28 cellular contexts compared by ENCODE assay signal in the genomic region with DNA sequence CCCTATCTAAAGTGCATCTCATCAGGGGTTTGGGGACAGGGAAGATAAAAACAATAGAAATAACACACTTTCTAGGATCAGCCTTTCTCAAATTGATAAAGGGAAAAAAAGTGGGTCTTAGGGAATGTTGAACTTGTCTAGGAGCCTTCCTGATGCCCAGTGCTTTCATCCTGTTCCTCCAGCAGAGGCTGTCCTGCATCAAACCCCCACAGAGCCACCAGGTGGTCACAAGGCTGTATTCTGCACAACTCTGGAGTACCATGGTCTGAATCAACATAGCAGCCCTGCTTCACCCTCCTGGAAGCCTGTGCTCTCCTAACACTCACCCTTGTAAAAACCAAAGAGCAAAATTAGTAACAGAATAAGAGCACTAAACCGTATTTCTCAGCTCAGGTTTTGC.
"Had no signal": no experiment of that assay in that cellular context is flagged by ENCODE, and none has a peak within 500 bp of the region (broad histone marks: within the 10 kb centered on the region; RNA-seq: fewer than 3 reads in every experiment).

No MANE protein-coding gene starts in this region.

- H3K27ac Mint-ChIP-seq: activated B cell treated with CpG ODN at 0.5 μM for 24 hours; activated CD4-positive, alpha-beta T cell treated with anti-CD3 and anti-CD28 coated beads, Interleukin-2, amount 10 ng/mL, durations not matched to agents 24 days and 14 days; activated CD8-positive, alpha-beta memory T cell treated with anti-CD3 and anti-CD28 coated beads, Interleukin-2, amount 10 ng/mL, durations not matched to agents 7 days and 5 days; activated naive CD4-positive, alpha-beta T cell treated with anti-CD3 and anti-CD28 coated beads, Interleukin-2, amount 50 U/mL, for 72 hours; activated naive CD8-positive, alpha-beta T cell treated with anti-CD3 and anti-CD28 coated beads, Interleukin-2, amount 50 U/mL, for 24 hours; activated T-cell treated with anti-CD3 and anti-CD28 coated beads, Interleukin-2, amount 50 U/mL, for 24 hours; activated T-helper 1 cell treated with anti-CD3 and anti-CD28 coated beads, Interleukin-12 subunit alpha, Interleukin-12 subunit beta, Interleukin-2, Interleukin-4 antibody, amounts not matched to agents 30 ng/mL and 10 ng/mL and 1 ng/mL, durations not matched to agents 14 hours and 24 hours and 36 hours; T-helper 17 cell had no signal

- H3K27me3 ChIP-seq: ascending aorta, cardiac muscle cell, MG63 had no signal

- H3K4me3 Mint-ChIP-seq: activated B cell treated with CpG ODN at 0.5 μM for 24 hours; activated CD4-positive, alpha-beta T cell treated with anti-CD3 and anti-CD28 coated beads, Interleukin-2, amount 10 ng/mL, durations not matched to agents 24 days and 14 days; activated CD8-positive, alpha-beta memory T cell treated with anti-CD3 and anti-CD28 coated beads, Interleukin-2, amount 10 ng/mL, durations not matched to agents 7 days and 5 days; activated naive CD8-positive, alpha-beta T cell treated with anti-CD3 and anti-CD28 coated beads, Interleukin-2, amount 50 U/mL, for 24 hours; activated T-cell treated with anti-CD3 and anti-CD28 coated beads, Interleukin-2, amount 50 U/mL, for 24 hours; activated T-helper 1 cell treated with anti-CD3 and anti-CD28 coated beads, Interleukin-12 subunit alpha, Interleukin-12 subunit beta, Interleukin-2, Interleukin-4 antibody, amounts not matched to agents 30 ng/mL and 10 ng/mL and 1 ng/mL, durations not matched to agents 14 hours and 24 hours and 36 hours; brain; T-helper 17 cell had no signal

- H3K36me3 ChIP-seq: ascending aorta, cardiac muscle cell, MG63 had no signal

- H3K4me1 Mint-ChIP-seq: activated B cell treated with CpG ODN at 0.5 μM for 24 hours; activated CD4-positive, alpha-beta T cell treated with anti-CD3 and anti-CD28 coated beads, Interleukin-2, amount 10 ng/mL, durations not matched to agents 24 days and 14 days; activated CD8-positive, alpha-beta memory T cell treated with anti-CD3 and anti-CD28 coated beads, Interleukin-2, amount 10 ng/mL, durations not matched to agents 7 days and 5 days; activated naive CD8-positive, alpha-beta T cell treated with anti-CD3 and anti-CD28 coated beads, Interleukin-2, amount 50 U/mL, for 24 hours had no signal

- ATAC-seq: activated CD8-positive, alpha-beta memory T cell treated with anti-CD3 and anti-CD28 coated beads, Interleukin-2, amount 10 ng/mL, durations not matched to agents 7 days and 5 days; activated naive CD4-positive, alpha-beta T cell treated with anti-CD3 and anti-CD28 coated beads, Interleukin-2, amount 50 U/mL, for 72 hours; activated naive CD8-positive, alpha-beta T cell treated with anti-CD3 and anti-CD28 coated beads, Interleukin-2, amount 50 U/mL, for 24 hours; T-helper 17 cell had no signal

- H3K27me3 Mint-ChIP-seq: activated CD4-positive, alpha-beta T cell treated with anti-CD3 and anti-CD28 coated beads, Interleukin-2, amount 10 ng/mL, durations not matched to agents 24 days and 14 days; activated CD8-positive, alpha-beta memory T cell treated with anti-CD3 and anti-CD28 coated beads, Interleukin-2, amount 10 ng/mL, durations not matched to agents 7 days and 5 days had no signal

- H3K4me1 ChIP-seq: ascending aorta had no signal

- DNase-seq: activated B cell treated with CpG ODN at 0.5 μM for 24 hours; activated CD4-positive, alpha-beta T cell treated with anti-CD3 and anti-CD28 coated beads for 1 hour; activated CD4-positive, alpha-beta T cell treated with anti-CD3 and anti-CD28 coated beads, Interleukin-2, amount 10 ng/mL, durations not matched to agents 24 days and 14 days; activated CD4-positive, alpha-beta T cell treated with anti-CD3 and anti-CD28 coated beads, Interleukin-2, amount 50 U/mL, for 48 hours; activated CD8-positive, alpha-beta memory T cell treated with anti-CD3 and anti-CD28 coated beads, Interleukin-2, amount 10 ng/mL, durations not matched to agents 7 days and 5 days; activated effector memory CD4-positive, alpha-beta T cell treated with Interleukin-2 at 50 U/mL for 16 hours; activated naive CD4-positive, alpha-beta T cell treated with Interleukin-2 at 50 U/mL for 16 hours; activated naive CD8-positive, alpha-beta T cell treated with anti-CD3 and anti-CD28 coated beads, Interleukin-2, amount 50 U/mL, for 24 hours; activated T-cell treated with anti-CD3 and anti-CD28 coated beads, Interleukin-2, amount 50 U/mL, for 24 hours; amniotic stem cell; cerebellar nuclear complex; KG1; MG63; MV-4-11; NCI-H1105; NCI-H1436; NCI-H1694 treated with DMSO at 0.1 percent for 48 hours; NCI-H2029 treated with DMSO at 0.1 percent for 48 hours; NCI-H510A treated with DMSO at 0.1 percent for 48 hours; NCI-H69; SIG-M5; T-helper 17 cell; T-helper 9 cell had no signal

- H3K9me3 ChIP-seq: ascending aorta, MG63 had no signal

- H3K27ac ChIP-seq: ascending aorta, cardiac muscle cell had no signal

- H3K36me3 Mint-ChIP-seq: activated CD8-positive, alpha-beta memory T cell treated with anti-CD3 and anti-CD28 coated beads, Interleukin-2, amount 10 ng/mL, durations not matched to agents 7 days and 5 days; activated naive CD4-positive, alpha-beta T cell treated with anti-CD3 and anti-CD28 coated beads, Interleukin-2, amount 50 U/mL, for 72 hours; brain had no signal

- H3K4me3 ChIP-seq: ascending aorta, cardiac muscle cell, MG63 had no signal

- H3K9me3 Mint-ChIP-seq: activated B cell treated with CpG ODN at 0.5 μM for 24 hours; activated CD4-positive, alpha-beta T cell treated with anti-CD3 and anti-CD28 coated beads, Interleukin-2, amount 10 ng/mL, durations not matched to agents 24 days and 14 days; activated naive CD4-positive, alpha-beta T cell treated with anti-CD3 and anti-CD28 coated beads, Interleukin-2, amount 50 U/mL, for 72 hours; activated naive CD8-positive, alpha-beta T cell treated with anti-CD3 and anti-CD28 coated beads, Interleukin-2, amount 50 U/mL, for 24 hours; activated T-cell treated with anti-CD3 and anti-CD28 coated beads, Interleukin-2, amount 50 U/mL, for 24 hours; activated T-helper 1 cell treated with anti-CD3 and anti-CD28 coated beads, Interleukin-12 subunit alpha, Interleukin-12 subunit beta, Interleukin-2, Interleukin-4 antibody, amounts not matched to agents 30 ng/mL and 10 ng/mL and 1 ng/mL, durations not matched to agents 14 hours and 24 hours and 36 hours had no signal
